ENCODE assay signal across 8 cellular contexts in the genomic region with DNA sequence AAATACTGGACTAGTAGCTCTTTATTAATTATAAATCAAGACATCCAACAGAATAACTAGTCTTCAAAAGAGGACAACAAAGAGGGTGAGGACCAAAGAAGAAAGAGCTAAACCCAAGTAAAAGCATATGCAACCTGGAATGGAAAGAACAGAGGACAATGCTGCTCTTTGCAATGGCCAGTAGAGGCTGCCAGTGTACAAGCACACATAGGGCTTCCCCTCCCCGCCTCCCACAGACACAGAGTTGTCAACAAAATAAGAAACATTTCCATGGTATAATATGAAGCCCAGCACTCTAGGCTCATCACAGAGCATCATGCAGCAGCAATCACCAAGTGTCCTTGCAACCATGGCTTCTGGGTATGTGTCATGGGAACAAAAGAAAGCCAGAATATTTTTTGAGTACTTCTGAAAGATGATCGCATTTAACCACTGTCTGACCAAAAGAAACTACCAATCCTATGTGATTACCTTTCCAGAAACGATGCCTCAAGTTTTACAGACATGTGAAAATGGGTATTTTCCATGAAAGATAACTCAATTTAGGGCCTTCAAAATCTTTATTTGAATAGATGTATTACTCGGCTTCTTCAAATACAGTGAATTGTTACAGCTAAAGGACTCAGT. TPM values are rescaled to one million over a fixed set of nuclear protein-coding genes. Genes with fewer than 3 reads are reported as not detected.
DNase-seq lines count a peak whose midpoint lies in the region; ATAC-seq lines count a peak whose summit lies in the region.

No MANE protein-coding gene starts in this region.

- ATAC-seq in GM19452 (IDR thresholded peaks at IDR 0.05; ENCODE audit: unreplicated experiment) (peak; percentile 93), HG03460 (IDR thresholded peaks at IDR 0.05; ENCODE audit: unreplicated experiment) (peak; percentile 99), naive B cell (ENCODE audit: low read depth in 2 of 2) (peak; percentile 95 to 99)
- ATAC-seq in stimulated activated naive CD8-positive, alpha-beta T cell treated with anti-CD3 and anti-CD28 coated beads, Interleukin-15, Interleukin-2, amounts not matched to agents 100 U/mL and 50 U/mL, for 24 hours, result peak; percentile 96

- no peaks in the 10 kb centered on the region for H3K36me3 Mint-ChIP-seq in naive B cell

- H3K27ac Mint-ChIP-seq in naive B cell, result peak overlapping the region in 1 of 6 donors; percentile 76

- H3K9me3 Mint-ChIP-seq in naive B cell, result no peaks in the 10 kb centered on the region

- H3K4me1 Mint-ChIP-seq in naive B cell, result peaks cover 4 to 12% (median 4%) of the 10 kb centered on the region in 3 donors

- H3K4me3 Mint-ChIP-seq in naive B cell, result no peak overlapping the region

- no peaks in the 10 kb centered on the region for H3K27me3 Mint-ChIP-seq in naive B cell

- DNase-seq in COLO829 (ENCODE audit: low spot score), result peak; percentile 48
- peak; percentile 22 to 66 for DNase-seq in NCI-H524 (lab: John Stamatoyannopoulos, UW)
- peak; percentile 23 to 29 for DNase-seq in activated CD8-positive, alpha-beta memory T cell treated with anti-CD3 and anti-CD28 coated beads for 4 hours (ENCODE audit: low read depth in 2 of 2)
- DNase-seq in epidermal melanocyte (ENCODE audit: insufficient read length, low spot score), result peak; percentile 32
- DNase-seq in naive B cell, result peak; percentile 40
- DNase-seq in stimulated activated naive CD8-positive, alpha-beta T cell treated with anti-CD3 and anti-CD28 coated beads, Interleukin-15, Interleukin-2, amounts not matched to agents 100 U/mL and 50 U/mL, for 24 hours, result peak; percentile 48

RNA-seq across cellular contexts. Expression of gene RFX3, which starts 58.1 kb away (rescaled TPM):
- 10 to 100 TPM in 2 of 6 donors, 1 to 10 TPM in 4; 3.7 to 16.7 (median 6.3) TPM for polyA plus RNA-seq in naive B cell (ENCODE audit: low read depth in 6 of 6)

Comparison
In these comparisons a context has a peak if more than half of its experiments do, and no peak if none do; other contexts are left out.
1. Peak in every context shown above with its lines: DNase-seq and ATAC-seq.